Comparison of ENCODE assay signal across 24 cellular contexts in genomic region chr5:167953151-167953788, GRCh38.
DNase-seq lines count a peak whose midpoint lies in the region; ATAC-seq and TF ChIP-seq lines count a peak whose summit lies in the region.
"Had no signal": no experiment of that assay in that cellular context is flagged by ENCODE, and none has a peak within 500 bp of the region (broad histone marks: within the 10 kb centered on the region; RNA-seq: fewer than 3 reads in every experiment).

No MANE protein-coding gene starts in this region.

- no peaks in the 10 kb centered on the region for H3K36me3 Mint-ChIP-seq in MCF 10A (ENCODE audit: insufficient read depth, unreplicated experiment)
- H3K36me3 Mint-ChIP-seq in WTC11: peaks cover 8% of the 10 kb centered on the region
- H3K36me3 Mint-ChIP-seq in activated CD8-positive, alpha-beta T cell treated with anti-CD3 and anti-CD28 coated beads for 36 hours (ENCODE audit: low read depth): no peaks in the 10 kb centered on the region
- H3K36me3 Mint-ChIP-seq: CD4-positive, CD25-positive, alpha-beta regulatory T cell; memory B cell; stimulated activated memory B cell treated with anti-CD40 and anti-IgM and Interleukin-4, amounts not matched to agents 10 μg/mL and 1 μg/mL and 100 μg/mL, for 72 hours had no signal

- intact Hi-C loops in MCF 10A (cut with micrococcal nuclease): no loop called here
- intact Hi-C loops in activated CD8-positive, alpha-beta T cell treated with anti-CD3 and anti-CD28 coated beads for 36 hours (cut with micrococcal nuclease): no loop called here

- TF ChIP-seq CTCF in MCF 10A (IDR thresholded peaks at IDR 0.05; ENCODE audit: unreplicated experiment): no peak
- no peak for TF ChIP-seq CTCF in WTC11 (IDR thresholded peaks at IDR 0.05)
- TF ChIP-seq CTCF in activated CD8-positive, alpha-beta T cell treated with anti-CD3 and anti-CD28 coated beads for 36 hours (IDR thresholded peaks at IDR 0.05): no peak

- POLR2A ChIA-PET in MCF 10A (lab: Yijun Ruan, JAX): interaction anchor here (0.7 to 1.8 kb wide), 3 partner anchors 17 to 104 kb away, joined by 3 to 5 read pairs (median 5); no protein-coding TSS in a partner anchor
- POLR2A ChIA-PET in WTC11 (lab: Charles Lee): no interaction called here
- POLR2A ChIA-PET in activated CD8-positive, alpha-beta T cell treated with anti-CD3 and anti-CD28 coated beads for 36 hours (lab: Charles Lee): no interaction called here

- no peaks in the 10 kb centered on the region for H3K27me3 Mint-ChIP-seq in MCF 10A (ENCODE audit: insufficient read depth, unreplicated experiment)
- H3K27me3 Mint-ChIP-seq in WTC11 (ENCODE audit: low read depth): peaks cover 2% of the 10 kb centered on the region
- H3K27me3 Mint-ChIP-seq in activated CD8-positive, alpha-beta T cell treated with anti-CD3 and anti-CD28 coated beads for 36 hours: no peaks in the 10 kb centered on the region
- H3K27me3 Mint-ChIP-seq: activated CD4-positive, alpha-beta T cell treated with anti-CD3 and anti-CD28 coated beads, Interleukin-2, amount 10 ng/mL, durations not matched to agents 7 days and 5 days; CD4-positive, CD25-positive, alpha-beta regulatory T cell; central memory CD8-positive, alpha-beta T cell; effector memory CD8-positive, alpha-beta T cell; memory B cell; stimulated activated memory B cell treated with anti-CD40 and anti-IgM and Interleukin-4, amounts not matched to agents 10 μg/mL and 1 μg/mL and 100 μg/mL, for 72 hours had no signal

- in situ Hi-C loops in T47D (cut with HindIII; ENCODE audit: low pct_unique_long_range_greater_than_20kb, low sequenced_read_pairs): no loop called here

- BruUV-seq in MCF 10A (replicated peaks; lab: Mats Ljungman, UMichigan): no TSS peak

- H3K27ac Mint-ChIP-seq in MCF 10A (ENCODE audit: low read depth, unreplicated experiment): no peak overlapping the region
- H3K27ac Mint-ChIP-seq in WTC11: no peak overlapping the region
- H3K27ac Mint-ChIP-seq in activated CD8-positive, alpha-beta T cell treated with anti-CD3 and anti-CD28 coated beads for 36 hours: no peak overlapping the region
- H3K27ac Mint-ChIP-seq: activated CD4-positive, alpha-beta T cell treated with anti-CD3 and anti-CD28 coated beads, Interleukin-2, amount 10 ng/mL, durations not matched to agents 7 days and 5 days; CD4-positive, CD25-positive, alpha-beta regulatory T cell; effector memory CD8-positive, alpha-beta T cell; memory B cell; nephron; stimulated activated memory B cell treated with anti-CD40 and anti-IgM and Interleukin-4, amounts not matched to agents 10 μg/mL and 1 μg/mL and 100 μg/mL, for 72 hours had no signal

- ATAC-seq in WTC11 (peak; percentile 54), HG03135 (IDR thresholded peaks at IDR 0.05; ENCODE audit: unreplicated experiment) (no peak), HG03520 (IDR thresholded peaks at IDR 0.05; ENCODE audit: unreplicated experiment) (no peak)
- ATAC-seq in activated CD8-positive, alpha-beta T cell treated with anti-CD3 and anti-CD28 coated beads for 36 hours: no peak
- ATAC-seq: effector memory CD8-positive, alpha-beta T cell; K562; stimulated activated memory B cell treated with anti-CD40 and anti-IgM and Interleukin-4, amounts not matched to agents 10 μg/mL and 1 μg/mL and 100 μg/mL, for 72 hours had no signal

- H3K4me3 Mint-ChIP-seq in MCF 10A (ENCODE audit: unreplicated experiment) (no peak overlapping the region), WTC11 (no peak overlapping the region)
- H3K4me3 Mint-ChIP-seq in activated CD8-positive, alpha-beta T cell treated with anti-CD3 and anti-CD28 coated beads for 36 hours: no peak overlapping the region
- H3K4me3 Mint-ChIP-seq: activated CD4-positive, alpha-beta T cell treated with anti-CD3 and anti-CD28 coated beads, Interleukin-2, amount 10 ng/mL, durations not matched to agents 7 days and 5 days; CD4-positive, CD25-positive, alpha-beta regulatory T cell; central memory CD8-positive, alpha-beta T cell; effector memory CD8-positive, alpha-beta T cell; memory B cell; nephron; stimulated activated memory B cell treated with anti-CD40 and anti-IgM and Interleukin-4, amounts not matched to agents 10 μg/mL and 1 μg/mL and 100 μg/mL, for 72 hours had no signal

- H3K9me3 Mint-ChIP-seq in MCF 10A (ENCODE audit: unreplicated experiment) (peaks cover 15% of the 10 kb centered on the region), WTC11 (peaks cover 30% of the 10 kb centered on the region)
- H3K9me3 Mint-ChIP-seq in activated CD8-positive, alpha-beta T cell treated with anti-CD3 and anti-CD28 coated beads for 36 hours: peaks cover 5% of the 10 kb centered on the region

- peaks cover 24% of the 10 kb centered on the region for H3K4me1 Mint-ChIP-seq in MCF 10A (ENCODE audit: insufficient read depth, unreplicated experiment)
- peaks cover 36% of the 10 kb centered on the region for H3K4me1 Mint-ChIP-seq in WTC11
- no peaks in the 10 kb centered on the region for H3K4me1 Mint-ChIP-seq in activated CD8-positive, alpha-beta T cell treated with anti-CD3 and anti-CD28 coated beads for 36 hours (ENCODE audit: low read depth)
- H3K4me1 Mint-ChIP-seq: CD4-positive, CD25-positive, alpha-beta regulatory T cell; central memory CD8-positive, alpha-beta T cell; memory B cell; stimulated activated memory B cell treated with anti-CD40 and anti-IgM and Interleukin-4, amounts not matched to agents 10 μg/mL and 1 μg/mL and 100 μg/mL, for 72 hours had no signal

- DNase-seq in T47D (ENCODE audit: low read depth in 1 of 2, low spot score in 1 of 2) (peak; percentile 29 to 93), MCF 10A (ENCODE audit: unreplicated experiment) (no peak), WTC11 (ENCODE audit: low spot score) (no peak), kidney tubule cell (ENCODE audit: low spot score) (peak; percentile 42), NCI-H446 (lab: John Stamatoyannopoulos, UW) (no peak)
- no peak for DNase-seq in activated CD8-positive, alpha-beta T cell treated with anti-CD3 and anti-CD28 coated beads for 36 hours
- DNase-seq: ACHN; activated CD4-positive, alpha-beta T cell treated with anti-CD3 and anti-CD28 coated beads, Interleukin-2, amount 10 ng/mL, durations not matched to agents 7 days and 5 days; activated CD8-positive, alpha-beta memory T cell treated with anti-CD3 and anti-CD28 coated beads, Interleukin-2, amount 50 U/mL, for 48 hours; activated gamma-delta T cell; adrenal gland; CD4-positive, CD25-positive, alpha-beta regulatory T cell; DND-41; effector memory CD8-positive, alpha-beta T cell; GOT3; NCI-H524; stimulated activated CD4-positive, alpha-beta T cell treated with anti-CD3 and anti-CD28 coated beads, Interleukin-15, amount 100 ng/mL, for 24 hours had no signal

- CTCF ChIA-PET in MCF 10A (lab: Yijun Ruan, JAX): interaction anchor here (0.7 kb wide), 1 partner anchor 11 kb away, joined by 3 read pairs; no protein-coding TSS in a partner anchor
- CTCF ChIA-PET in WTC11 (lab: Charles Lee): interaction anchor here (2.2 to 4.0 kb wide), 2 partner anchors 11 to 94 kb away, joined by 6 to 12 read pairs; no protein-coding TSS in a partner anchor
- CTCF ChIA-PET in activated CD8-positive, alpha-beta T cell treated with anti-CD3 and anti-CD28 coated beads for 36 hours (lab: Charles Lee): no interaction called here

TF ChIP-seq in WTC11, 78 proteins besides CTCF, POLR2A, EP300 and RAD21:
- TF ChIP-seq NFE2L1 (CRISPR knock-in tag; IDR thresholded peaks at IDR 0.05): no peak
- no peak for TF ChIP-seq ZNF512 (CRISPR knock-in tag; IDR thresholded peaks at IDR 0.05; ENCODE audit: borderline replicate concordance)
- TF ChIP-seq ZNF532 (CRISPR knock-in tag; IDR thresholded peaks at IDR 0.05; ENCODE audit: borderline replicate concordance): no peak
- no peak for TF ChIP-seq JAZF1 (CRISPR knock-in tag; IDR thresholded peaks at IDR 0.05)
- TF ChIP-seq ZBTB21 (CRISPR knock-in tag; IDR thresholded peaks at IDR 0.05; ENCODE audit: borderline replicate concordance): no peak
- TF ChIP-seq OVOL2 (CRISPR knock-in tag; IDR thresholded peaks at IDR 0.05; ENCODE audit: borderline replicate concordance): no peak
TF ChIP-seq in WTC11: peak in this region for 0.

Comparison
In these comparisons a context has a peak if more than half of its experiments do, and no peak if none do; other contexts are left out.
1. DNase-seq: peak in T47D (2 of 2) and kidney tubule cell (single experiment); none in MCF 10A (single experiment), WTC11 (single experiment), activated CD8-positive, alpha-beta T cell treated with anti-CD3 and anti-CD28 coated beads for 36 hours (single experiment) and NCI-H446 (0 of 2).